ENCODE assay signal across 8 cellular contexts in the genomic region with DNA sequence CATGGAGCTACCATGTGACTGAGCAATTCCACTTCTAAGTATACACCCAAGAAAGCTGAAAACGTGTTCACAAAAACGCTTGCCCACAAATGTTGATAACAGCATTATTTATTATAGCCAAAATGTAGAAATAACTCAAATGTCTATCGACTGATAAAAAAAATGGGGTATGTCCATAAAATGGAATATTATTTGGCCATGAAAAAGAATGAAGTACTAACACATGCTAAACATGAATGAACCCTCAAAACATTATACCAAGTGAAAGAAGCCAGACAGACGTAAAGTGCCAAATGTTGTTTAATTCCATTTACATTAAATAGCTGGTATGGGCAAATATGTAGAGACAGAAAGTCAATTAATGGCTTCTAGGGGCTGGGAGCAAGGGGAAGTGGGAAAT.
"Had no signal": no experiment of that assay in that cellular context is flagged by ENCODE, and none has a peak within 500 bp of the region (broad histone marks: within the 10 kb centered on the region; RNA-seq: fewer than 3 reads in every experiment).

No MANE protein-coding gene starts in this region.

- FAIRE-seq: G401.6, GM12878, GM12891, GM12892, GM18507, GM19239 had no signal

- DNase-seq: GDM1, GF-D8 had no signal

- ATAC-seq: GM12878 had no signal

- H3K4me3 ChIP-seq: GM12878 had no signal
